ENCODE assay signal across 8 cellular contexts in genomic region chr2:218399391-218400166, GRCh38. TPM values are rescaled to one million over a fixed set of nuclear protein-coding genes. Genes with fewer than 3 reads are reported as not detected.
A peak's percentile ranks its signal among the peaks of the same experiment; 100 is the strongest.
DNase-seq lines count a peak whose midpoint lies in the region; ATAC-seq and TF ChIP-seq lines count a peak whose summit lies in the region.

TSS of gene CTDSP1 (plus strand) at chr2:218399868. CDS start at chr2:218400091, 223 bp downstream.

- H3K4me3 ChIP-seq in GM12865 (ENCODE audit: low read depth, low read length) (peak within 1 kb of the TSS; percentile 91), adrenal gland (peak within 1 kb of the TSS; percentile 78 to 96 (median 95)), heart left ventricle (peak within 1 kb of the TSS; percentile 63 to 100 (median 96)), upper lobe of left lung (peak within 1 kb of the TSS; percentile 92 to 98 (median 96))

- H3K36me3 ChIP-seq in adrenal gland (replicated peaks in 1 of 2) (peaks cover 0 to 32% of the 10 kb centered on the region in 2 donors), heart left ventricle (peaks cover 2 to 37% (median 33%) of the 10 kb centered on the region in 9 donors), upper lobe of left lung (peaks cover 18 to 35% (median 29%) of the 10 kb centered on the region in 4 donors)

- peaks cover 24 to 47% of the 10 kb centered on the region in 2 donors for H3K4me1 ChIP-seq in adrenal gland (replicated peaks in 1 of 2)
- peaks cover 10 to 72% (median 48%) of the 10 kb centered on the region in 12 donors for H3K4me1 ChIP-seq in heart left ventricle
- peaks cover 38 to 75% (median 59%) of the 10 kb centered on the region in 4 donors for H3K4me1 ChIP-seq in upper lobe of left lung

- DNase-seq in GM12865 (ENCODE audit: low read depth) = peak; percentile 98
- DNase-seq in NCI-H146 (lab: John Stamatoyannopoulos, UW) = peak; percentile 84
- peak; percentile 80 to 95 (median 85) for DNase-seq in T-helper 1 cell
- DNase-seq in adrenal gland = peak; percentile 96 to 98 (median 97)
- peak; percentile 98 for DNase-seq in heart left ventricle
- DNase-seq in posterior vena cava (ENCODE audit: low spot score) = peak; percentile 99
- DNase-seq in upper lobe of left lung = peak; percentile 97

- intact Hi-C loops in adrenal gland (cut with DNase I) = loop anchor here in 1 of 2 donors (5.0 to 10.0 kb wide), 2 partner anchors 68 to 245 kb away; no protein-coding TSS in a partner anchor
- intact Hi-C loops in heart left ventricle (cut with DNase I) = loop anchor here in 8 of 10 donors (2.0 to 10.0 kb wide), 9 partner anchors 95 to 255 kb away; partner anchors contain the start of genes AAMP (in 4 of the 8), BCS1L (in 4 of the 8), PNKD (in 4 of the 8) and ZNF142 (in 4 of the 8)
- intact Hi-C loops in posterior vena cava (cut with DNase I) = loop anchor here (5.0 to 10.0 kb wide), 4 partner anchors 65 to 127 kb away; partner anchors contain the start of genes TMBIM1 (in 2 of the 2), AAMP (in 1 of the 2) and PNKD (in 1 of the 2)

- H3K27ac ChIP-seq in adrenal gland (peak within 1 kb of the TSS; percentile 94 to 100 (median 98)), heart left ventricle (peak within 1 kb of the TSS; percentile 99 to 100 (median 100)), upper lobe of left lung (peak within 1 kb of the TSS; percentile 94 to 99 (median 99))

- TF ChIP-seq EP300 in upper lobe of left lung (IDR thresholded peaks at IDR 0.05) = peak in 1 of 4 donors; percentile 72

- peak in 1 of 2 donors; percentile 71 for TF ChIP-seq POLR2A in adrenal gland (IDR thresholded peaks at IDR 0.05)
- peak in 1 of 2 donors; percentile 62 for TF ChIP-seq POLR2A in heart left ventricle (IDR thresholded peaks at IDR 0.05)
- TF ChIP-seq POLR2A in upper lobe of left lung (IDR thresholded peaks at IDR 0.05) = peak in 3 of 4 donors; percentile 61 to 92 (median 65)

- no peak for TF ChIP-seq CTCF in GM12865 (IDR thresholded peaks at IDR 0.05; ENCODE audit: insufficient read depth, low read depth, low read length, missing control alignments)
- TF ChIP-seq CTCF in adrenal gland (IDR thresholded peaks at IDR 0.05) = peak in 2 of 6 experiments; percentile 21 to 24
- peak in 6 of 12 donors; percentile 9 to 42 (median 20) for TF ChIP-seq CTCF in heart left ventricle (IDR thresholded peaks at IDR 0.05)
- TF ChIP-seq CTCF in upper lobe of left lung (IDR thresholded peaks at IDR 0.05) = peak in 4 of 6 experiments; percentile 21 to 49 (median 30)

- 0 to 1% (median 0%) methylated on average over 9 to 76 of the region's 78 CpGs for WGBS in adrenal gland, 4 donors
- 0 to 1% (median 0%) methylated on average over 25 to 78 of the region's 78 CpGs for WGBS in heart left ventricle, 4 donors
- 0 to 1% methylated on average over 46 to 65 of the region's 78 CpGs for WGBS in upper lobe of left lung, 2 donors

- ATAC-seq in HG02763 (IDR thresholded peaks at IDR 0.05; ENCODE audit: unreplicated experiment) (peak; percentile 43), heart left ventricle (peak; percentile 47 to 72 (median 64)), upper lobe of left lung (ENCODE audit: low FRiP score in 2 of 2) (peak; percentile 74 to 79)

- H3K27me3 ChIP-seq in adrenal gland (no peaks in the 10 kb centered on the region), heart left ventricle (no peaks in the 10 kb centered on the region), upper lobe of left lung (no peaks in the 10 kb centered on the region)

- no peaks in the 10 kb centered on the region for H3K9me3 ChIP-seq in adrenal gland (replicated peaks in 1 of 3)
- H3K9me3 ChIP-seq in heart left ventricle = no peaks in the 10 kb centered on the region
- no peaks in the 10 kb centered on the region for H3K9me3 ChIP-seq in upper lobe of left lung

RNA-seq across cellular contexts. Expression of gene CTDSP1, which starts in this region (rescaled TPM):
- total RNA-seq in adrenal gland (100 to 1,000 TPM in 6 of 8 donors, 10 to 100 TPM in 2; 62.7 to 161 (median 124) TPM), heart left ventricle (100 to 1,000 TPM in 2 of 9 donors, 10 to 100 TPM in 7; 67.4 to 115 (median 93.8) TPM), posterior vena cava (100 to 1,000 TPM; 112 to 142 TPM), upper lobe of left lung (100 to 1,000 TPM in 5 of 6 donors, 10 to 100 TPM in 1; 96.6 to 239 (median 189) TPM)
- polyA plus RNA-seq in adrenal gland (100 to 1,000 TPM in 1 of 3 donors, 10 to 100 TPM in 2; 34.0 to 119 (median 98.9) TPM), heart left ventricle (100 to 1,000 TPM in 1 of 2 donors, 10 to 100 TPM in 1; 74.4 to 121 TPM)

Comparison
In these comparisons a context has a peak if more than half of its experiments do, and no peak if none do; other contexts are left out.
1. Peak in every context shown above with its lines: DNase-seq, ATAC-seq, H3K4me3 ChIP-seq and H3K27ac ChIP-seq.